Comparison of ENCODE assay signal across 8 cellular contexts in genomic region chr2:68251187-68251854, GRCh38. TPM values are rescaled to one million over a fixed set of nuclear protein-coding genes. Genes with fewer than 3 reads are reported as not detected.
DNase-seq lines count a peak whose midpoint lies in the region; ATAC-seq, FAIRE-seq and TF ChIP-seq lines count a peak whose summit lies in the region.

No MANE protein-coding gene starts in this region.

- peak overlapping the region; percentile 62 to 83 (median 72) for H3K4me3 ChIP-seq in pancreas
- peak overlapping the region; percentile 75 to 88 for H3K4me3 ChIP-seq in tibial artery

- H3K4me1 ChIP-seq in pancreas = peaks cover 17 to 32% (median 23%) of the 10 kb centered on the region in 3 donors
- peaks cover 0 to 51% (median 34%) of the 10 kb centered on the region in 4 donors for H3K4me1 ChIP-seq in tibial artery

- WGBS in pancreas, 2 donors = 0% methylated on average over 28 to 41 of the region's 41 CpGs

- peak overlapping the region; percentile 83 to 96 (median 94) for H3K27ac ChIP-seq in pancreas
- peak overlapping the region; percentile 94 to 96 for H3K27ac ChIP-seq in tibial artery

- H3K4me1 Mint-ChIP-seq in HFFc6 (ENCODE audit: low read depth) = peaks cover 32% of the 10 kb centered on the region
- peaks cover 42% of the 10 kb centered on the region for H3K4me1 Mint-ChIP-seq in activated naive CD4-positive, alpha-beta T cell treated with anti-CD3 and anti-CD28 coated beads, Interleukin-2, amount 50 U/mL, for 24 hours

- no peaks in the 10 kb centered on the region for H3K27me3 ChIP-seq in pancreas
- H3K27me3 ChIP-seq in tibial artery = no peaks in the 10 kb centered on the region

- H3K9me3 Mint-ChIP-seq in HFFc6 = no peaks in the 10 kb centered on the region
- H3K9me3 Mint-ChIP-seq in activated naive CD4-positive, alpha-beta T cell treated with anti-CD3 and anti-CD28 coated beads, Interleukin-2, amount 50 U/mL, for 24 hours = no peaks in the 10 kb centered on the region

- intact Hi-C loops in pancreas (cut with DNase I) (no loop called here), tibial artery (cut with DNase I; ENCODE audit: low total_unique reads) (no loop called here)

- H3K9me3 ChIP-seq in pancreas (no peaks in the 10 kb centered on the region), tibial artery (no peaks in the 10 kb centered on the region)

- no peak for FAIRE-seq in pancreas (lab: Jason Lieb, UNC)

- TF ChIP-seq CTCF in HFFc6 (IDR thresholded peaks at IDR 0.05) (peak; percentile 83), pancreas (IDR thresholded peaks at IDR 0.05) (peak in 3 of 4 donors; percentile 43 to 68 (median 60)), tibial artery (IDR thresholded peaks at IDR 0.05) (peak; percentile 68 to 73)

- peak; percentile 69 to 79 (median 78) for ATAC-seq in pancreas

- H3K36me3 ChIP-seq in pancreas (no peaks in the 10 kb centered on the region), tibial artery (no peaks in the 10 kb centered on the region)

- peak; percentile 42 for DNase-seq in GM04504 (ENCODE audit: low read depth)
- DNase-seq in HFFc6 = peak; percentile 76
- DNase-seq in NAMALWA (ENCODE audit: low spot score) = peak; percentile 95
- DNase-seq in SK-N-DZ (ENCODE audit: low spot score) = peak; percentile 83
- peak; percentile 71 for DNase-seq in glomerular visceral epithelial cell (ENCODE audit: extremely low spot score)
- peak; percentile 71 to 83 (median 76) for DNase-seq in pancreas
- DNase-seq in tibial artery = peak; percentile 65 to 77

- peak overlapping the region; percentile 94 for H3K4me3 Mint-ChIP-seq in HFFc6
- H3K4me3 Mint-ChIP-seq in activated naive CD4-positive, alpha-beta T cell treated with anti-CD3 and anti-CD28 coated beads, Interleukin-2, amount 50 U/mL, for 24 hours = peak overlapping the region; percentile 91

- H3K36me3 Mint-ChIP-seq in HFFc6 (ENCODE audit: low read depth) = peaks cover 15% of the 10 kb centered on the region
- H3K36me3 Mint-ChIP-seq in activated naive CD4-positive, alpha-beta T cell treated with anti-CD3 and anti-CD28 coated beads, Interleukin-2, amount 50 U/mL, for 24 hours = peaks cover 3% of the 10 kb centered on the region

- peak overlapping the region; percentile 93 for H3K27ac Mint-ChIP-seq in HFFc6
- H3K27ac Mint-ChIP-seq in activated naive CD4-positive, alpha-beta T cell treated with anti-CD3 and anti-CD28 coated beads, Interleukin-2, amount 50 U/mL, for 24 hours = peak overlapping the region; percentile 95

- H3K27me3 Mint-ChIP-seq in HFFc6 (ENCODE audit: insufficient read depth) = peaks cover 7% of the 10 kb centered on the region
- H3K27me3 Mint-ChIP-seq in activated naive CD4-positive, alpha-beta T cell treated with anti-CD3 and anti-CD28 coated beads, Interleukin-2, amount 50 U/mL, for 24 hours = no peaks in the 10 kb centered on the region

RNA-seq across cellular contexts. Expression of gene PPP3R1, which starts 1.0 kb away (rescaled TPM):
- total RNA-seq in HFFc6 (2021; fragmentation: NEBNext Ultra II Directional; extraction: Animal tissue kit (Norgen Biotek cat#: 25700)) = 10 to 100 TPM; 60.0 to 67.0 (median 63.0) TPM
- polyA plus RNA-seq in SK-N-DZ (2014; cell fraction: cytosol; rRNA removed) = 33.6 and 36.2 TPM in 2 replicates
- polyA plus RNA-seq in SK-N-DZ (2014; cell fraction: nucleus; rRNA removed) = 15.1 and 16.9 TPM in 2 replicates
- total RNA-seq in pancreas = 10 to 100 TPM; 15.5 to 27.4 (median 23.4) TPM
- polyA plus RNA-seq in pancreas = 10 to 100 TPM in 1 of 2 donors, 1 to 10 TPM in 1; 6.1 to 12.4 TPM

Comparison
In these comparisons a context has a peak if more than half of its experiments do, and no peak if none do; other contexts are left out.
1. Peak in every context shown above with its lines: DNase-seq, ATAC-seq, H3K4me3 ChIP-seq and H3K27ac ChIP-seq.
2. DNase-seq: peak in every context shown above with its lines; median percentile 95 in NAMALWA; 83 in SK-N-DZ; 76 in HFFc6; 76 in pancreas; 71 in glomerular visceral epithelial cell; 71 in tibial artery; 42 in GM04504.